ENCODE assay signal across 8 cellular contexts in the genomic region with DNA sequence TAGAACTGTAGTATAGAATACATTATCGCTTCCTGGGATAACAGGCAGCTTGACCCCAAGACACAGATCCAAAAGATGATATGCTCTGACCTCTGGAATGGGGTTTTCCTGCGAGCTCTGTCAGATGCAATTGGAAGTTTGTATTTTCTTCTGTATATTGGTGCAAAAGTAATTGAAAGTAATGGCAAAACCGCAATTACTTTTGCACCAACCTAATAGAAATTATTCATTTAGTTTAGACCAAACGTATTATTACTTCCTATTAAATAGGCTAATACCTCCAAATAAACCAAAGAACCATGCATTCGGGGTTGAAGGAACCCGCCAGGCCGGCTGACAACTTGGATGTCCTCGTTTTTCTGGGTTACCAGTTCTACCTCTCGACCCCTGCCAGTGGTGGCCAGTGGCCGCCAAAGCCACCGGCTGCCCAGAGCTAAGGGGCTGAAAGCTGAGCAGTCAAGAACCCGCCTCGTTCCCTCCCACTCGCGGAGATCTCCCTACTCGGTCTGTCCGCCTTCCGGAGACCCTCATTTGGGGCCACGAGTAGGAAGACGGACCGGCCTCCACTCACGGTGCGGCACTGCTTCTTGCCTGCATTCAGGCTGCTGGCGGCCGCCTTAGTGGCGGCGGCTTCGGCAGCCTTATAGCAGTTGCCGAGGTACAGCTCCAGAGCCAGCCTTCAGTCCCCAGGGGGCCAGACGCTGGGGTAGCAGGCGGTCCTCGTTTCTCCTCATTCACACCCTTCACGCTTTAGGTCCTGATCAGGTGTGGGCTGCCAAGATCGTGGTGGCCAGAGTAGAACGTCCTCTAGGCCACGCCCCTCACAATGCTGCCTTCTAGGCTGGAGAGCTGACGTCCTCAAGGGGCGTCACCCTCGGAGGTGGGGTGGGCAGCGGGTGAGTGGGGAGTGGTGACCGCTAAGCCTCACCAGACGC.
DNase-seq lines count a peak whose midpoint lies in the region; ATAC-seq, FAIRE-seq and TF ChIP-seq lines count a peak whose summit lies in the region.

No MANE protein-coding gene starts in this region.

- DNase-seq in ELF-1 (ENCODE audit: low read depth, low spot score) (peak; percentile 73), NCI-H2196 treated with DMSO at 0.1 percent for 48 hours (lab: John Stamatoyannopoulos, UW; ENCODE audit: unreplicated experiment) (peak; percentile 29), cerebellar cortex (ENCODE audit: low spot score) (peak; percentile 1), HepG2 (ENCODE audit: low spot score) (no peak), thoracic aorta (ENCODE audit: low spot score) (peak; percentile 3), NCI-H2171 treated with DMSO at 0.1 percent for 48 hours (lab: John Stamatoyannopoulos, UW) (no peak), DMS79 (lab: John Stamatoyannopoulos, UW) (no peak)

- H4K20me1 ChIP-seq in HepG2 (ENCODE audit: insufficient read depth, low read length): no peaks in the 10 kb centered on the region

- H3K4me1 ChIP-seq in HepG2 (ENCODE audit: insufficient read depth, low read length): no peaks in the 10 kb centered on the region
- H3K4me1 ChIP-seq in thoracic aorta (ENCODE audit: control insufficient read depth in 1 of 2, low read depth in 2 of 2): no peaks in the 10 kb centered on the region

- no peaks in the 10 kb centered on the region for H3K36me3 ChIP-seq in HepG2 (replicated peaks in 1 of 2; ENCODE audit: control insufficient read depth in 1 of 2, insufficient read depth in 2 of 2, low read length in 2 of 2)
- H3K36me3 ChIP-seq in thoracic aorta: no peaks in the 10 kb centered on the region

- FAIRE-seq in HepG2 (lab: Jason Lieb, UNC): no peak

- 58% methylated on average over 21 of the region's 42 CpGs for WGBS in HepG2 (ENCODE audit: low lambda C conversion rate)

- H3K4me3 ChIP-seq in HepG2 (replicated peaks in 1 of 3; ENCODE audit: insufficient read depth in 1 of 3, low read depth in 2 of 3, low read length in 3 of 3) (no peak overlapping the region), thoracic aorta (peak overlapping the region; percentile 72)

- TF ChIP-seq CTCF in HepG2 (CRISPR knock-in tag; IDR thresholded peaks at IDR 0.05): no peak
- TF ChIP-seq CTCF in thoracic aorta (IDR thresholded peaks at IDR 0.05): no peak

- no peak overlapping the region for H3K9ac ChIP-seq in HepG2 (ENCODE audit: insufficient read depth, low read depth, low read length)

- H2AFZ ChIP-seq in HepG2 (ENCODE audit: low read length): no peak overlapping the region

- H3K9me3 ChIP-seq in HepG2 (ENCODE audit: low read length) (no peaks in the 10 kb centered on the region), thoracic aorta (no peaks in the 10 kb centered on the region)

- CTCF ChIA-PET in HepG2 (lab: Yijun Ruan, JAX; ENCODE audit: low intra/inter-chr PET ratio, low total read pairs): no interaction called here

- BruUV-seq in HepG2 (replicated peaks; lab: Mats Ljungman, UMichigan): no TSS peak

- H3K27me3 ChIP-seq in HepG2 (ENCODE audit: control insufficient read depth in 1 of 2, insufficient read depth in 2 of 2, low read length in 2 of 2) (no peaks in the 10 kb centered on the region), thoracic aorta (replicated peaks; ENCODE audit: insufficient read depth) (no peaks in the 10 kb centered on the region)

- no peak overlapping the region for H3K4me2 ChIP-seq in HepG2 (ENCODE audit: low read depth, low read length)

- H3K27ac ChIP-seq in HepG2 (ENCODE audit: extremely low read length, insufficient read depth, low read length) (no peak overlapping the region), thoracic aorta (no peak overlapping the region)

- in situ Hi-C loops in HepG2 (cut with HindIII; ENCODE audit: extremely low pct_ligation_motif_present, low pct_unique_long_range_greater_than_20kb): no loop called here

- POLR2A ChIA-PET in HepG2 (lab: Yijun Ruan, JAX): no interaction called here

- TF ChIP-seq POLR2A in HepG2 (IDR thresholded peaks at IDR 0.05; ENCODE audit: insufficient read depth in 1 of 2, low read depth in 2 of 2, low read length in 2 of 2): no peak

- intact Hi-C loops in HepG2 (cut with micrococcal nuclease; ENCODE audit: unreplicated experiment): no loop called here

- H3K79me2 ChIP-seq in HepG2 (ENCODE audit: insufficient read depth, low read length): no peaks in the 10 kb centered on the region

- no peak for TF ChIP-seq EP300 in HepG2 (IDR thresholded peaks at IDR 0.05; ENCODE audit: low read depth in 2 of 2, low read length in 2 of 2)
- no peak for TF ChIP-seq EP300 in HepG2 (CRISPR knock-in tag; IDR thresholded peaks at IDR 0.05; ENCODE audit: borderline replicate concordance)

- ATAC-seq in HepG2: no peak
- no peak for ATAC-seq in thoracic aorta (ENCODE audit: insufficient number of reproducible peaks, low FRiP score, low read depth)
- ATAC-seq in GM21619 (IDR thresholded peaks at IDR 0.05; ENCODE audit: unreplicated experiment): no peak

- no peak for TF ChIP-seq RAD21 in HepG2 (CRISPR knock-in tag; IDR thresholded peaks at IDR 0.05)

TF ChIP-seq in HepG2, 621 proteins besides CTCF, POLR2A, EP300 and RAD21:
- TF ChIP-seq, protein P1, sequence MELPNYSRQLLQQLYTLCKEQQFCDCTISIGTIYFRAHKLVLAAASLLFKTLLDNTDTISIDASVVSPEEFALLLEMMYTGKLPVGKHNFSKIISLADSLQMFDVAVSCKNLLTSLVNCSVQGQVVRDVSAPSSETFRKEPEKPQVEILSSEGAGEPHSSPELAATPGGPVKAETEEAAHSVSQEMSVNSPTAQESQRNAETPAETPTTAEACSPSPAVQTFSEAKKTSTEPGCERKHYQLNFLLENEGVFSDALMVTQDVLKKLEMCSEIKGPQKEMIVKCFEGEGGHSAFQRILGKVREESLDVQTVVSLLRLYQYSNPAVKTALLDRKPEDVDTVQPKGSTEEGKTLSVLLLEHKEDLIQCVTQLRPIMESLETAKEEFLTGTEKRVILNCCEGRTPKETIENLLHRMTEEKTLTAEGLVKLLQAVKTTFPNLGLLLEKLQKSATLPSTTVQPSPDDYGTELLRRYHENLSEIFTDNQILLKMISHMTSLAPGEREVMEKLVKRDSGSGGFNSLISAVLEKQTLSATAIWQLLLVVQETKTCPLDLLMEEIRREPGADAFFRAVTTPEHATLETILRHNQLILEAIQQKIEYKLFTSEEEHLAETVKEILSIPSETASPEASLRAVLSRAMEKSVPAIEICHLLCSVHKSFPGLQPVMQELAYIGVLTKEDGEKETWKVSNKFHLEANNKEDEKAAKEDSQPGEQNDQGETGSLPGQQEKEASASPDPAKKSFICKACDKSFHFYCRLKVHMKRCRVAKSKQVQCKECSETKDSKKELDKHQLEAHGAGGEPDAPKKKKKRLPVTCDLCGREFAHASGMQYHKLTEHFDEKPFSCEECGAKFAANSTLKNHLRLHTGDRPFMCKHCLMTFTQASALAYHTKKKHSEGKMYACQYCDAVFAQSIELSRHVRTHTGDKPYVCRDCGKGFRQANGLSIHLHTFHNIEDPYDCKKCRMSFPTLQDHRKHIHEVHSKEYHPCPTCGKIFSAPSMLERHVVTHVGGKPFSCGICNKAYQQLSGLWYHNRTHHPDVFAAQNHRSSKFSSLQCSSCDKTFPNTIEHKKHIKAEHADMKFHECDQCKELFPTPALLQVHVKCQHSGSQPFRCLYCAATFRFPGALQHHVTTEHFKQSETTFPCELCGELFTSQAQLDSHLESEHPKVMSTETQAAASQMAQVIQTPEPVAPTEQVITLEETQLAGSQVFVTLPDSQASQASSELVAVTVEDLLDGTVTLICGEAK (IDR thresholded peaks at IDR 0.05): peak; percentile 46; the same call in 1 of the 2 replicates
- TF ChIP-seq, protein P1 (CRISPR knock-in tag; IDR thresholded peaks at IDR 0.05): no peak
- TF ChIP-seq ZMYM3 (CRISPR knock-in tag; IDR thresholded peaks at IDR 0.05): no peak
TF ChIP-seq in HepG2: peak in this region for 1.

Comparison
In these comparisons a context has a peak if more than half of its experiments do, and no peak if none do; other contexts are left out.
1. DNase-seq: peak in ELF-1 (single experiment), NCI-H2196 treated with DMSO at 0.1 percent for 48 hours (single experiment), cerebellar cortex (single experiment) and thoracic aorta (single experiment); none in HepG2 (single experiment), NCI-H2171 treated with DMSO at 0.1 percent for 48 hours (single experiment) and DMS79 (single experiment).